ENCODE assay signal across 20 cellular contexts in genomic region chr7:75843470-75844116, GRCh38. TPM values are rescaled to one million over a fixed set of nuclear protein-coding genes. Genes with fewer than 3 reads are reported as not detected.
A peak's percentile ranks its signal among the peaks of the same experiment; 100 is the strongest.
DNase-seq lines count a peak whose midpoint lies in the region; ATAC-seq, FAIRE-seq and TF ChIP-seq lines count a peak whose summit lies in the region.
"Had no signal": no experiment of that assay in that cellular context is flagged by ENCODE, and none has a peak within 500 bp of the region (broad histone marks: within the 10 kb centered on the region; RNA-seq: fewer than 3 reads in every experiment).

No MANE protein-coding gene starts in this region.

- H3K9ac ChIP-seq in SK-N-SH (no peak overlapping the region), K562 (ENCODE audit: insufficient read depth in 1 of 2, low read depth in 2 of 2, low read length in 2 of 2) (peak overlapping the region in 1 of 2 experiments; percentile 59; a peak in 3 of 4 replicates), neuronal stem cell (ENCODE audit: low read depth, low read length, poor library complexity) (no peak overlapping the region)
- H3K9ac ChIP-seq: KMS-11 had no signal

- POLR2A ChIA-PET in SK-N-SH (lab: Yijun Ruan, JAX) (no interaction called here), K562 (lab: Yijun Ruan, JAX) (interaction anchor here (0.6 to 1.3 kb wide), 6 partner anchors 16 to 201 kb away, joined by 3 to 4 read pairs (median 3); no protein-coding TSS in a partner anchor)

- CTCF ChIA-PET in SK-N-SH (lab: Yijun Ruan, JAX), result interaction anchor here (4.5 kb wide), 1 partner anchor 177 kb away, joined by 18 read pairs; no protein-coding TSS in a partner anchor
- CTCF ChIA-PET in K562 (lab: Yijun Ruan, JAX; ENCODE audit: low intra/inter-chr PET ratio), result no interaction called here

- in situ Hi-C loops in K562 (cut with MboI), result no loop called here

- H2BK5ac ChIP-seq in neuronal stem cell (ENCODE audit: low read length), result no peak overlapping the region

- H3K9me2 ChIP-seq in SK-N-SH, result no peaks in the 10 kb centered on the region

- TF ChIP-seq CTCF in SK-N-SH (IDR thresholded peaks at IDR 0.05) (no peak), HFF-Myc (IDR thresholded peaks at IDR 0.05; ENCODE audit: low read depth, low read length, missing control alignments) (no peak), K562 (IDR thresholded peaks at IDR 0.05 in 2 of 3, conservative IDR thresholded peaks at IDR 0.05 in 1 of 3; ENCODE audit: insufficient read depth in 2 of 3, low read depth in 1 of 3, low read length in 3 of 3) (no peak)

- no peak overlapping the region for H3K18ac ChIP-seq in neuronal stem cell (ENCODE audit: low read length)

- 98% methylated on average over 10 of the region's 10 CpGs for WGBS in SK-N-SH (ENCODE audit: low lambda C conversion rate)
- 57% methylated on average over 10 of the region's 10 CpGs for WGBS in K562 (ENCODE audit: insufficient coverage, low coverage, missing lambda C conversion rate)
- WGBS in neuronal stem cell (ENCODE audit: extremely low coverage in 2 of 2, insufficient read length in 2 of 2, insufficient replicate concordance in 1 of 2), 2 donors, result no CpG with 5 or more reads among the region's 10 CpGs

- no peak overlapping the region for H3K4ac ChIP-seq in neuronal stem cell (ENCODE audit: low read length)

- intact Hi-C loops in K562 (cut with micrococcal nuclease), result loop anchor here (2.0 to 5.0 kb wide), 2 partner anchors 29 to 71 kb away; partner anchors contain the start of gene CCL26

- H4K20me1 ChIP-seq in SK-N-SH (ENCODE audit: insufficient read depth), result no peaks in the 10 kb centered on the region
- no peaks in the 10 kb centered on the region for H4K20me1 ChIP-seq in K562 (replicated peaks; ENCODE audit: control insufficient read depth, insufficient read depth, low read length)

- no peaks in the 10 kb centered on the region for H3F3A ChIP-seq in SK-N-SH (replicated peaks; ENCODE audit: insufficient read depth)

- BruUV-seq in K562 (replicated peaks; lab: Mats Ljungman, UMichigan), result no TSS peak

- peak; percentile 43 for TF ChIP-seq POLR2A in K562 (conservative IDR thresholded peaks at IDR 0.05)

- no peak for TF ChIP-seq RAD21 in SK-N-SH (IDR thresholded peaks at IDR 0.05; ENCODE audit: low read length)
- no peak for TF ChIP-seq RAD21 in K562 (CRISPR knock-in tag; conservative IDR thresholded peaks at IDR 0.05 in 1 of 2, IDR thresholded peaks at IDR 0.05 in 1 of 2)

- H2AK5ac ChIP-seq in neuronal stem cell (ENCODE audit: low read depth, low read length), result no peak overlapping the region

- H3K27ac ChIP-seq in SK-N-SH (ENCODE audit: low read depth in 2 of 2, low read length in 1 of 2) (no peak overlapping the region), K562 (ENCODE audit: extremely low read depth, low read depth, low read length) (peak overlapping the region; percentile 82; the same call in 2 of the 3 replicates), neuronal stem cell (replicated peaks; ENCODE audit: low read length) (no peak overlapping the region)
- H3K27ac ChIP-seq: 22Rv1, coronary artery, KMS-11, prostate gland had no signal

- H3K27me3 ChIP-seq in SK-N-SH (ENCODE audit: insufficient read depth) (peaks cover 12% of the 10 kb centered on the region), K562 (ENCODE audit: control insufficient read depth in 2 of 2, insufficient read depth in 2 of 2, low read length in 2 of 2) (no peaks in the 10 kb centered on the region), neuronal stem cell (ENCODE audit: control insufficient read depth in 3 of 3, insufficient read depth in 3 of 3, low read depth in 1 of 3, low read length in 3 of 3) (no peaks in the 10 kb centered on the region)

- H3K9me3 ChIP-seq in SK-N-SH (no peaks in the 10 kb centered on the region), K562 (replicated peaks; ENCODE audit: control insufficient read depth, insufficient read depth, low read depth, low read length) (no peaks in the 10 kb centered on the region), neuronal stem cell (replicated peaks in 1 of 2; ENCODE audit: control insufficient read depth in 2 of 2, insufficient read depth in 1 of 2, low read depth in 1 of 2, low read length in 2 of 2) (no peaks in the 10 kb centered on the region)
- H3K9me3 ChIP-seq: prostate gland had no signal

- H3K4me3 ChIP-seq in SK-N-SH (ENCODE audit: low read depth in 2 of 2, low read length in 1 of 2) (no peak overlapping the region), HFF-Myc (replicated peaks; ENCODE audit: low read depth, low read length) (no peak overlapping the region), K562 (no peak overlapping the region), neuronal stem cell (ENCODE audit: low read length in 2 of 2) (no peak overlapping the region)
- H3K4me3 ChIP-seq: coronary artery, lung, prostate gland had no signal

- H3K4me2 ChIP-seq in SK-N-SH (no peak overlapping the region), K562 (ENCODE audit: insufficient read depth, low read length) (peak overlapping the region; percentile 77), neuronal stem cell (ENCODE audit: insufficient read depth, low read length, poor library complexity, severe bottlenecking) (no peak overlapping the region)
- H3K4me2 ChIP-seq: KMS-11 had no signal

- no peaks in the 10 kb centered on the region for H3K79me1 ChIP-seq in neuronal stem cell (ENCODE audit: low read depth, low read length)

- H2AFZ ChIP-seq in SK-N-SH (ENCODE audit: low read depth) (no peak overlapping the region), K562 (ENCODE audit: low read depth, low read length) (peak overlapping the region; percentile 80), neuronal stem cell (ENCODE audit: low read length) (peak overlapping the region; percentile 55)

- DNase-seq in SK-N-SH (no peak), HFF-Myc (ENCODE audit: extremely low read depth, low read depth) (peak; percentile 3), K562 (ENCODE audit: extremely low read depth in 1 of 4, low spot score in 3 of 4) (no peak), neuronal stem cell (ENCODE audit: low spot score) (no peak), GM19239 (ENCODE audit: insufficient read length, low spot score) (no peak)
- no peak for DNase-seq in stimulated activated naive CD4-positive, alpha-beta T cell treated with Interleukin-2 at 50 U/mL for 16 hours (lab: John Stamatoyannopoulos, UW)
- DNase-seq: activated naive CD4-positive, alpha-beta T cell; NCI-H1092 treated with DMSO at 0.1 percent for 48 hours; NCI-H82; T-cell had no signal

- H2BK120ac ChIP-seq in neuronal stem cell (ENCODE audit: low read depth, low read length), result no peak overlapping the region

- TF ChIP-seq EP300 in SK-N-SH (IDR thresholded peaks at IDR 0.05; ENCODE audit: borderline replicate concordance in 1 of 2, low read depth in 1 of 2, low read length in 1 of 2), result no peak
- no peak for TF ChIP-seq EP300 in K562 (IDR thresholded peaks at IDR 0.05; ENCODE audit: low read length)

- H3K79me2 ChIP-seq in SK-N-SH (ENCODE audit: insufficient read depth) (no peaks in the 10 kb centered on the region), K562 (ENCODE audit: control insufficient read depth, insufficient read depth, low read length) (no peaks in the 10 kb centered on the region)

- H4K8ac ChIP-seq in neuronal stem cell (ENCODE audit: low read depth, low read length), result no peak overlapping the region

- ATAC-seq in SK-N-SH treated with all-trans-retinoic acid at 6 μM for 48 hours (no peak), K562 (no peak; the same call in 2 of the 3 replicates), GM18873 (IDR thresholded peaks at IDR 0.05; ENCODE audit: low FRiP score, unreplicated experiment) (no peak)
- ATAC-seq: T-cell had no signal

- no peak overlapping the region for H2BK15ac ChIP-seq in neuronal stem cell (ENCODE audit: low read length)

- H3K4me1 ChIP-seq in SK-N-SH (ENCODE audit: control insufficient read depth in 1 of 2, insufficient read depth in 2 of 2, low read depth in 1 of 2, low read length in 1 of 2), result peaks cover 2 to 9% of the 10 kb centered on the region in 2 experiments; a peak in 1 of 4 replicates
- H3K4me1 ChIP-seq in K562 (replicated peaks in 1 of 2; ENCODE audit: control insufficient read depth in 2 of 2, insufficient read depth in 2 of 2, low read length in 2 of 2), result peaks cover 13 to 20% of the 10 kb centered on the region in 2 experiments
- H3K4me1 ChIP-seq in neuronal stem cell (ENCODE audit: control insufficient read depth in 2 of 2, insufficient read depth in 1 of 2, low read depth in 1 of 2, low read length in 2 of 2), result no peaks in the 10 kb centered on the region
- H3K4me1 ChIP-seq: prostate gland had no signal

- H3K9me1 ChIP-seq in K562 (ENCODE audit: control insufficient read depth, insufficient read depth, low read length), result no peaks in the 10 kb centered on the region

- no peak overlapping the region for H4K91ac ChIP-seq in neuronal stem cell (ENCODE audit: low read depth, low read length, poor library complexity)

- no peak overlapping the region for H3K14ac ChIP-seq in neuronal stem cell (ENCODE audit: low read length)

- H3K36me3 ChIP-seq in SK-N-SH (replicated peaks in 1 of 2; ENCODE audit: control insufficient read depth in 1 of 2, insufficient read depth in 2 of 2, low read length in 1 of 2) (no peaks in the 10 kb centered on the region), K562 (ENCODE audit: control insufficient read depth, insufficient read depth, low read length) (no peaks in the 10 kb centered on the region), neuronal stem cell (replicated peaks in 1 of 2; ENCODE audit: control insufficient read depth in 2 of 2, insufficient read depth in 2 of 2, low read length in 2 of 2) (no peaks in the 10 kb centered on the region)
- H3K36me3 ChIP-seq: prostate gland had no signal

- no peak overlapping the region for H2BK12ac ChIP-seq in neuronal stem cell (ENCODE audit: low read length)

- FAIRE-seq in K562 (lab: Jason Lieb, UNC) (no peak), GM19239 (lab: Jason Lieb, UNC) (no peak)
- FAIRE-seq: H54 had no signal

- H3K23ac ChIP-seq in neuronal stem cell (ENCODE audit: low read depth, low read length, poor library complexity), result no peak overlapping the region

RNA-seq across cellular contexts. Expression of gene CCL24, which starts 30.0 kb away (rescaled TPM):
- polyA plus RNA-seq in SK-N-SH (2012; rRNA removed) (not detected in 2 replicates), K562 (2011; rRNA removed) (1.1 and 3.6 TPM in 2 replicates), K562 (2014; fragmentation: Illumina TruSeq; extraction: Trizol) (1.0 TPM in 2 replicates), K562 (2014; fragmentation: Nextera tagmentation; extraction: Ambion mirVana) (under 1 TPM in 1 of 2 experiments, not detected in 1; 0.85 TPM), K562 (2014; rRNA removed) (0.77 and 1.3 TPM in 2 replicates)
- not detected in 2 replicates for polyA plus RNA-seq in SK-N-SH (2012; cell fraction: cytosol; rRNA removed)
- polyA plus RNA-seq in SK-N-SH (2012; cell fraction: nucleus; rRNA removed), result not detected in 2 replicates
- 2.5 TPM in 1 of 2 replicates, not detected in the other for total RNA-seq in K562 (2011; cell fraction: chromatin; rRNA removed; ENCODE audit: low replicate concordance)
- total RNA-seq in K562 (2011; cell fraction: nucleolus; rRNA removed), result 2.9 and 3.2 TPM in 2 replicates
- total RNA-seq in K562 (2011; cell fraction: nucleoplasm; rRNA removed), result 2.6 TPM in 1 of 2 replicates, not detected in the other
- total RNA-seq in K562 (2014; rRNA removed) (0.45 and 1.0 TPM in 2 replicates), K562 (2014; rRNA removed; fragmentation: Illumina TruSeq; extraction: Trizol) (0.38 and 0.58 TPM in 2 replicates), K562 (2015; rRNA removed; fragmentation: Illumina TruSeq; extraction: Trizol) (1.8 TPM in 2 replicates), K562 (2021) (0.45 and 0.80 TPM in 2 replicates)
- polyA plus RNA-seq in K562 (2011; cell fraction: cytosol; rRNA removed), result 1.7 and 10.5 TPM in 2 replicates
- polyA plus RNA-seq in K562 (2011; cell fraction: nucleus; rRNA removed), result 2.2 TPM in 1 of 2 replicates, not detected in the other
- 0.92 and 1.1 TPM in 2 replicates for polyA plus RNA-seq in K562 (2012)
- 0.42 and 2.8 TPM in 2 replicates for polyA minus RNA-seq in K562 (2011; rRNA and poly(A)+ RNA removed)
- polyA minus RNA-seq in K562 (2011; cell fraction: cytosol; rRNA and poly(A)+ RNA removed), result not detected in 2 replicates
- not detected in 2 replicates for polyA minus RNA-seq in K562 (2011; cell fraction: nucleus; rRNA and poly(A)+ RNA removed)
- polyA plus RNA-seq in neuronal stem cell (2013, experiment 1 of 2), result not detected
- polyA plus RNA-seq in neuronal stem cell (2013, experiment 2 of 2), result not detected
- total RNA-seq: naive thymus-derived CD4-positive, alpha-beta T cell; prostate gland; RPMI7951; T-cell had no signal
- polyA plus RNA-seq: naive thymus-derived CD4-positive, alpha-beta T cell had no signal

RNA-seq across cellular contexts. Expression of gene RHBDD2, which starts 35.2 kb away (rescaled TPM):
- polyA plus RNA-seq in SK-N-SH (2012; rRNA removed) (68.8 and 77.6 TPM in 2 replicates), K562 (2011; rRNA removed) (17.9 and 33.4 TPM in 2 replicates), K562 (2014; fragmentation: Illumina TruSeq; extraction: Trizol) (23.8 and 45.5 TPM in 2 replicates), K562 (2014; fragmentation: Nextera tagmentation; extraction: Ambion mirVana) (1 to 10 TPM; 3.3 to 5.4 TPM), K562 (2014; rRNA removed) (20.1 and 20.9 TPM in 2 replicates)
- 29.3 and 44.2 TPM in 2 replicates for polyA plus RNA-seq in SK-N-SH (2012; cell fraction: cytosol; rRNA removed)
- 71.0 and 91.8 TPM in 2 replicates for polyA plus RNA-seq in SK-N-SH (2012; cell fraction: nucleus; rRNA removed)
- total RNA-seq in K562 (2011; cell fraction: chromatin; rRNA removed; ENCODE audit: low replicate concordance), result 22.0 and 61.8 TPM in 2 replicates
- total RNA-seq in K562 (2011; cell fraction: nucleolus; rRNA removed), result 61.1 and 68.0 TPM in 2 replicates
- 53.5 and 72.0 TPM in 2 replicates for total RNA-seq in K562 (2011; cell fraction: nucleoplasm; rRNA removed)
- total RNA-seq in K562 (2014; rRNA removed) (22.3 and 29.1 TPM in 2 replicates), K562 (2014; rRNA removed; fragmentation: Illumina TruSeq; extraction: Trizol) (11.0 and 11.8 TPM in 2 replicates), K562 (2015; rRNA removed; fragmentation: Illumina TruSeq; extraction: Trizol) (14.5 and 14.9 TPM in 2 replicates), K562 (2021) (33.6 and 36.7 TPM in 2 replicates)
- polyA plus RNA-seq in K562 (2011; cell fraction: cytosol; rRNA removed), result 31.3 and 72.7 TPM in 2 replicates
- 19.7 and 50.0 TPM in 2 replicates for polyA plus RNA-seq in K562 (2011; cell fraction: nucleus; rRNA removed)
- 37.9 and 107 TPM in 2 replicates for polyA plus RNA-seq in K562 (2012)
- polyA minus RNA-seq in K562 (2011; rRNA and poly(A)+ RNA removed), result 12.8 and 15.1 TPM in 2 replicates
- polyA minus RNA-seq in K562 (2011; cell fraction: cytosol; rRNA and poly(A)+ RNA removed), result 20.8 and 31.7 TPM in 2 replicates
- 10.0 and 15.5 TPM in 2 replicates for polyA minus RNA-seq in K562 (2011; cell fraction: nucleus; rRNA and poly(A)+ RNA removed)
- polyA plus RNA-seq in neuronal stem cell (2013, experiment 1 of 2), result 74.0 TPM
- 73.5 TPM for polyA plus RNA-seq in neuronal stem cell (2013, experiment 2 of 2)
